In genomic region chr1:17755120-17755519, GRCh38 we compare ENCODE assay signal across 14 cellular contexts. TPM values are rescaled to one million over a fixed set of nuclear protein-coding genes. Genes with fewer than 3 reads are reported as not detected.
A peak's percentile ranks its signal among the peaks of the same experiment; 100 is the strongest.
DNase-seq lines count a peak whose midpoint lies in the region; ATAC-seq, FAIRE-seq and TF ChIP-seq lines count a peak whose summit lies in the region.
"Had no signal": no experiment of that assay in that cellular context is flagged by ENCODE, and none has a peak within 500 bp of the region (broad histone marks: within the 10 kb centered on the region; RNA-seq: fewer than 3 reads in every experiment).

TSS of gene ACTL8 (plus strand) at chr1:17755333. CDS start at chr1:17823009, 67,676 bp downstream.

- no peak for TF ChIP-seq EP300 in K562 (IDR thresholded peaks at IDR 0.05; ENCODE audit: low read length)

- H3K4me3 Mint-ChIP-seq in activated T-cell treated with anti-CD3 and anti-CD28 coated beads, Interleukin-2, amount 50 U/mL, for 24 hours, result no peak within 1 kb of the TSS
- H3K4me3 Mint-ChIP-seq in CD4-positive, alpha-beta memory T cell, result peak within 1 kb of the TSS in 1 of 8 donors; percentile 20
- H3K4me3 Mint-ChIP-seq: natural killer cell had no signal

- H3K4me3 ChIP-seq in Karpas-422 (ENCODE audit: low read length) (no peak within 1 kb of the TSS), K562 (no peak within 1 kb of the TSS), spleen (no peak within 1 kb of the TSS)
- no peak within 1 kb of the TSS for H3K4me3 ChIP-seq in CD4-positive, alpha-beta memory T cell (ENCODE audit: low read length in 2 of 2)
- H3K4me3 ChIP-seq: ascending aorta had no signal

- no peak for TF ChIP-seq RAD21 in K562 (CRISPR knock-in tag; conservative IDR thresholded peaks at IDR 0.05 in 1 of 2, IDR thresholded peaks at IDR 0.05 in 1 of 2)

- no peaks in the 10 kb centered on the region; the same call in 1 of the 2 replicates for H3K27me3 ChIP-seq in Karpas-422 (ENCODE audit: low read length)
- H3K27me3 ChIP-seq in K562 (ENCODE audit: control insufficient read depth in 2 of 2, insufficient read depth in 2 of 2, low read length in 2 of 2), result no peaks in the 10 kb centered on the region
- H3K27me3 ChIP-seq in spleen (replicated peaks in 1 of 7), result peaks cover 0 to 10% (median 0%) of the 10 kb centered on the region in 7 donors
- no peaks in the 10 kb centered on the region for H3K27me3 ChIP-seq in CD4-positive, alpha-beta memory T cell (ENCODE audit: insufficient read depth, low read length)
- H3K27me3 ChIP-seq: ascending aorta had no signal

- no peaks in the 10 kb centered on the region for H3K9me2 ChIP-seq in Karpas-422 (replicated peaks; ENCODE audit: insufficient read depth, low read length)

- H3K9ac ChIP-seq in Karpas-422 (ENCODE audit: low read length) (no peak within 1 kb of the TSS), K562 (ENCODE audit: insufficient read depth in 1 of 2, low read depth in 2 of 2, low read length in 2 of 2) (no peak within 1 kb of the TSS)

- no peaks in the 10 kb centered on the region for H3K4me1 Mint-ChIP-seq in activated T-cell treated with anti-CD3 and anti-CD28 coated beads, Interleukin-2, amount 50 U/mL, for 24 hours (ENCODE audit: low read depth)
- no peaks in the 10 kb centered on the region for H3K4me1 Mint-ChIP-seq in CD4-positive, alpha-beta memory T cell
- H3K4me1 Mint-ChIP-seq: natural killer cell had no signal

- TF ChIP-seq POLR2A in K562 (conservative IDR thresholded peaks at IDR 0.05), result no peak
- TF ChIP-seq POLR2A in spleen (IDR thresholded peaks at IDR 0.05), result no peak

- H3K9me3 Mint-ChIP-seq in activated T-cell treated with anti-CD3 and anti-CD28 coated beads, Interleukin-2, amount 50 U/mL, for 24 hours, result peaks cover 45% of the 10 kb centered on the region
- H3K9me3 Mint-ChIP-seq in CD4-positive, alpha-beta memory T cell, result peaks cover 4 to 69% (median 65%) of the 10 kb centered on the region in 8 donors

- peak; percentile 24 to 25 for DNase-seq in activated T-cell treated with anti-CD3 and anti-CD28 coated beads, Interleukin-2, amount 50 U/mL, for 48 hours
- DNase-seq in activated T-cell treated with anti-CD3 and anti-CD28 coated beads, Interleukin-2, amount 50 U/mL, for 24 hours, result no peak
- peak; percentile 56 for DNase-seq in Karpas-422
- peak; percentile 48 to 74 (median 68) for DNase-seq in K562 (ENCODE audit: extremely low read depth in 1 of 4, low spot score in 3 of 4)
- DNase-seq in spleen, result peak; percentile 28
- DNase-seq in CD4-positive, alpha-beta memory T cell, result no peak
- DNase-seq in NCI-H1417 treated with DMSO at 0.1 percent for 48 hours (lab: John Stamatoyannopoulos, UW), result no peak
- DNase-seq: C1 segment of cervical spinal cord, islet precursor cell, natural killer cell, NCI-H2081, SHP77 treated with DMSO at 0.1 percent for 48 hours had no signal

- intact Hi-C loops in K562 (cut with micrococcal nuclease), result no loop called here
- intact Hi-C loops in spleen (cut with DNase I; ENCODE audit: low total_unique reads), result no loop called here
- intact Hi-C loops in CD4-positive, alpha-beta memory T cell (cut with micrococcal nuclease), result no loop called here

- BruUV-seq in K562 (replicated peaks; lab: Mats Ljungman, UMichigan), result no TSS peak

- no peak within 1 kb of the TSS for H3K27ac Mint-ChIP-seq in activated T-cell treated with anti-CD3 and anti-CD28 coated beads, Interleukin-2, amount 50 U/mL, for 24 hours
- H3K27ac Mint-ChIP-seq in CD4-positive, alpha-beta memory T cell, result no peak within 1 kb of the TSS
- H3K27ac Mint-ChIP-seq: natural killer cell had no signal

- ATAC-seq in K562 (peak; percentile 66), GM21723 (IDR thresholded peaks at IDR 0.05; ENCODE audit: unreplicated experiment) (no peak)
- ATAC-seq: natural killer cell had no signal

- 10% methylated on average over 12 of the region's 12 CpGs for WGBS in K562 (ENCODE audit: insufficient coverage, low coverage, missing lambda C conversion rate)
- WGBS in spleen, 5 donors, result 58 to 64% (median 61%) methylated on average over 12 of the region's 12 CpGs

- H3K27ac ChIP-seq in Karpas-422 (ENCODE audit: low read length), result no peak within 1 kb of the TSS
- H3K27ac ChIP-seq in K562 (ENCODE audit: extremely low read depth, low read depth, low read length), result no peak within 1 kb of the TSS
- H3K27ac ChIP-seq in spleen, result no peak within 1 kb of the TSS
- H3K27ac ChIP-seq in CD4-positive, alpha-beta memory T cell (ENCODE audit: low read depth, low read length), result no peak within 1 kb of the TSS
- H3K27ac ChIP-seq: ascending aorta had no signal

- H4K20me1 ChIP-seq in Karpas-422 (ENCODE audit: insufficient read depth, low read depth, low read length), result no peaks in the 10 kb centered on the region
- no peaks in the 10 kb centered on the region for H4K20me1 ChIP-seq in K562 (replicated peaks; ENCODE audit: control insufficient read depth, insufficient read depth, low read length)

- no peaks in the 10 kb centered on the region for H3K9me1 ChIP-seq in K562 (ENCODE audit: control insufficient read depth, insufficient read depth, low read length)

- peaks cover 4% of the 10 kb centered on the region for H3K27me3 Mint-ChIP-seq in activated T-cell treated with anti-CD3 and anti-CD28 coated beads, Interleukin-2, amount 50 U/mL, for 24 hours
- peaks cover 0 to 2% of the 10 kb centered on the region in 2 donors for H3K27me3 Mint-ChIP-seq in CD4-positive, alpha-beta memory T cell

- TF ChIP-seq CTCF in K562 (IDR thresholded peaks at IDR 0.05 in 2 of 3, conservative IDR thresholded peaks at IDR 0.05 in 1 of 3; ENCODE audit: insufficient read depth in 2 of 3, low read depth in 1 of 3, low read length in 3 of 3) (peak; percentile 63 to 71 (median 70)), spleen (IDR thresholded peaks at IDR 0.05 in 8 of 11, conservative IDR thresholded peaks at IDR 0.05 in 3 of 11) (no peak)

- no peak within 1 kb of the TSS for H3K4me2 ChIP-seq in Karpas-422 (ENCODE audit: low read depth, low read length, poor library complexity, severe bottlenecking)
- no peak within 1 kb of the TSS for H3K4me2 ChIP-seq in K562 (ENCODE audit: insufficient read depth, low read length)

- peaks cover 50% of the 10 kb centered on the region for H3K9me3 ChIP-seq in Karpas-422 (ENCODE audit: low read length)
- peaks cover 2% of the 10 kb centered on the region for H3K9me3 ChIP-seq in K562 (replicated peaks; ENCODE audit: control insufficient read depth, insufficient read depth, low read depth, low read length)
- H3K9me3 ChIP-seq in spleen, result peaks cover 17 to 68% (median 67%) of the 10 kb centered on the region in 8 donors
- peaks cover 0 to 35% of the 10 kb centered on the region in 2 donors for H3K9me3 ChIP-seq in CD4-positive, alpha-beta memory T cell (ENCODE audit: control insufficient read depth in 1 of 2, low read length in 2 of 2)

- H3K4me1 ChIP-seq in Karpas-422 (ENCODE audit: low read length) (no peaks in the 10 kb centered on the region), K562 (replicated peaks in 1 of 2; ENCODE audit: control insufficient read depth in 2 of 2, insufficient read depth in 2 of 2, low read length in 2 of 2) (peaks cover 0 to 3% of the 10 kb centered on the region in 2 experiments; a peak in 1 of 5 replicates), spleen (no peaks in the 10 kb centered on the region)
- no peaks in the 10 kb centered on the region for H3K4me1 ChIP-seq in CD4-positive, alpha-beta memory T cell (ENCODE audit: insufficient read depth, low read length)
- H3K4me1 ChIP-seq: ascending aorta had no signal

- peaks cover 5% of the 10 kb centered on the region for H3K36me3 Mint-ChIP-seq in activated T-cell treated with anti-CD3 and anti-CD28 coated beads, Interleukin-2, amount 50 U/mL, for 24 hours (ENCODE audit: low read depth)
- peaks cover 8 to 16% of the 10 kb centered on the region in 2 donors for H3K36me3 Mint-ChIP-seq in CD4-positive, alpha-beta memory T cell
- H3K36me3 Mint-ChIP-seq: natural killer cell had no signal

- H2AFZ ChIP-seq in Karpas-422 (ENCODE audit: low read length) (no peak within 1 kb of the TSS), K562 (ENCODE audit: low read depth, low read length) (peak within 1 kb of the TSS; percentile 44; the same call in 1 of the 2 replicates)

- H3K79me2 ChIP-seq in Karpas-422 (ENCODE audit: low read length), result no peaks in the 10 kb centered on the region
- no peaks in the 10 kb centered on the region for H3K79me2 ChIP-seq in K562 (ENCODE audit: control insufficient read depth, insufficient read depth, low read length)

- POLR2A ChIA-PET in K562 (lab: Yijun Ruan, JAX), result no interaction called here
- POLR2A ChIA-PET in CD4-positive, alpha-beta memory T cell (lab: Charles Lee; ENCODE audit: partially characterized antibody), result no interaction called here

- CTCF ChIA-PET in K562 (lab: Yijun Ruan, JAX; ENCODE audit: low intra/inter-chr PET ratio), result no interaction called here
- CTCF ChIA-PET in CD4-positive, alpha-beta memory T cell (lab: Charles Lee; ENCODE audit: partially characterized antibody), result no interaction called here

- in situ Hi-C loops in K562 (cut with MboI), result no loop called here

- no peak for FAIRE-seq in K562 (lab: Jason Lieb, UNC)

- no peaks in the 10 kb centered on the region; the same call in 1 of the 2 replicates for H3K36me3 ChIP-seq in Karpas-422 (ENCODE audit: insufficient read depth, low read length)
- H3K36me3 ChIP-seq in K562 (ENCODE audit: control insufficient read depth, insufficient read depth, low read length), result no peaks in the 10 kb centered on the region
- no peaks in the 10 kb centered on the region for H3K36me3 ChIP-seq in spleen
- no peaks in the 10 kb centered on the region for H3K36me3 ChIP-seq in CD4-positive, alpha-beta memory T cell (ENCODE audit: insufficient read depth, low read length)
- H3K36me3 ChIP-seq: ascending aorta had no signal

RNA-seq across cellular contexts. Expression of gene ACTL8, which starts in this region (rescaled TPM):
- 0.11 TPM in 1 of 2 replicates, not detected in the other for total RNA-seq in Karpas-422 (2014; rRNA removed; shearing (Covaris generic); ENCODE audit: low replicate concordance)
- total RNA-seq in K562 (2011; cell fraction: chromatin; rRNA removed; ENCODE audit: low replicate concordance), result not detected in 2 replicates
- total RNA-seq in K562 (2011; cell fraction: nucleolus; rRNA removed), result not detected in 2 replicates
- total RNA-seq in K562 (2011; cell fraction: nucleoplasm; rRNA removed), result not detected in 2 replicates
- total RNA-seq in K562 (2014; rRNA removed), result 3.2 and 3.3 TPM in 2 replicates
- total RNA-seq in K562 (2014; rRNA removed; fragmentation: Illumina TruSeq; extraction: Trizol), result 1.1 and 1.2 TPM in 2 replicates
- 1.0 and 2.0 TPM in 2 replicates for total RNA-seq in K562 (2015; rRNA removed; fragmentation: Illumina TruSeq; extraction: Trizol)
- total RNA-seq in K562 (2021), result 2.1 and 2.7 TPM in 2 replicates
- 0.57 and 0.88 TPM in 2 replicates for polyA plus RNA-seq in K562 (2011; rRNA removed)
- polyA plus RNA-seq in K562 (2011; cell fraction: cytosol; rRNA removed), result 0.83 and 1.3 TPM in 2 replicates
- 0.21 and 0.24 TPM in 2 replicates for polyA plus RNA-seq in K562 (2011; cell fraction: nucleus; rRNA removed)
- 0.91 and 1.8 TPM in 2 replicates for polyA plus RNA-seq in K562 (2012)
- polyA plus RNA-seq in K562 (2014; fragmentation: Illumina TruSeq; extraction: Trizol), result 1.6 and 3.3 TPM in 2 replicates
- under 1 TPM; 0.30 to 0.85 TPM for polyA plus RNA-seq in K562 (2014; fragmentation: Nextera tagmentation; extraction: Ambion mirVana)
- polyA plus RNA-seq in K562 (2014; rRNA removed), result 2.5 and 3.0 TPM in 2 replicates
- 0.27 and 0.46 TPM in 2 replicates for polyA minus RNA-seq in K562 (2011; rRNA and poly(A)+ RNA removed)
- polyA minus RNA-seq in K562 (2011; cell fraction: cytosol; rRNA and poly(A)+ RNA removed), result 0.48 TPM in 1 of 2 replicates, not detected in the other
- 0.22 TPM in 1 of 2 replicates, not detected in the other for polyA minus RNA-seq in K562 (2011; cell fraction: nucleus; rRNA and poly(A)+ RNA removed)
- total RNA-seq in spleen, result not detected
- not detected for polyA plus RNA-seq in spleen
- not detected for total RNA-seq in CD4-positive, alpha-beta memory T cell
- not detected for polyA plus RNA-seq in CD4-positive, alpha-beta memory T cell
- total RNA-seq: ascending aorta, natural killer cell had no signal

Comparison
In these comparisons a context has a peak if more than half of its experiments do, and no peak if none do; other contexts are left out.
1. DNase-seq: peak in activated T-cell treated with anti-CD3 and anti-CD28 coated beads, Interleukin-2, amount 50 U/mL, for 48 hours (2 of 2) and K562 (4 of 4); none in activated T-cell treated with anti-CD3 and anti-CD28 coated beads, Interleukin-2, amount 50 U/mL, for 24 hours (single experiment), CD4-positive, alpha-beta memory T cell (0 of 5) and NCI-H1417 treated with DMSO at 0.1 percent for 48 hours (single experiment).
2. Peak in DNase-seq in Karpas-422; RNA of the gene not detected or under 1 TPM.
3. Peak in DNase-seq in spleen; RNA of the gene not detected or under 1 TPM.
4. CTCF ChIP-seq: peak in K562 (3 of 3); none in spleen (0 of 11).